13 cellular contexts compared by ENCODE assay signal in the genomic region with DNA sequence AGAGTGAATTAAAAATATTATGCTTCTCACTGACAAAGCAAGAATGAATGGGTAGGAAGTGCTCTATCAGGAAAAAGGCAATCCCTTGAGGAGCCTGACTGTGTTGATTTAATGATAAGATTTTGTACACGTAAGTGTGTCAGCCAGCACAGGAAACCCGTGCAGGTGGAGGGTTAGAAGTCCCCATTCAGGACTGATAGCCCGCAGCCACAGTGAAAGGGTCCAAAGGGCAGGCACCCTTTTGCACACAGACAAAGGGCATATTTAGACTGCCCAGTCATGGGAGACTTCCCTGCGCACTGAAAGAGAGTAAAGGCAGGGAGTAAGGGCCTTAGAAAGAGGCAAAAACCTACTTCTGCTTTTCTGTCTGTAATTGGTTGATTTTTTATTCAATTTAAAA. TPM values are rescaled to one million over a fixed set of nuclear protein-coding genes. Genes with fewer than 3 reads are reported as not detected.
DNase-seq lines count a peak whose midpoint lies in the region; ATAC-seq, FAIRE-seq and TF ChIP-seq lines count a peak whose summit lies in the region.
"Had no signal": no experiment of that assay in that cellular context is flagged by ENCODE, and none has a peak within 500 bp of the region (broad histone marks: within the 10 kb centered on the region; RNA-seq: fewer than 3 reads in every experiment).

No MANE protein-coding gene starts in this region.

- H3K27me3 Mint-ChIP-seq in activated T-cell treated with anti-CD3 and anti-CD28 coated beads, Interleukin-2, amount 50 U/mL, for 24 hours = no peaks in the 10 kb centered on the region

- no peaks in the 10 kb centered on the region for H3K36me3 Mint-ChIP-seq in activated T-cell treated with anti-CD3 and anti-CD28 coated beads, Interleukin-2, amount 50 U/mL, for 24 hours (ENCODE audit: low read depth)
- H3K36me3 Mint-ChIP-seq: CD4-positive, CD25-positive, alpha-beta regulatory T cell had no signal

- 0 out of 2 replicates have a peak, but pooled peaks cover 5% of the 10 kb centered on the region for H3K4me1 ChIP-seq in GM12878 (ENCODE audit: control insufficient read depth, insufficient read depth, low read length)
- peaks cover 0 to 13% (median 0%) of the 10 kb centered on the region in 3 donors for H3K4me1 ChIP-seq in pancreas
- no peaks in the 10 kb centered on the region for H3K4me1 ChIP-seq in SJCRH30
- H3K4me1 ChIP-seq: vagina had no signal

- no TSS peak for BruUV-seq in GM12878 (replicated peaks; lab: Mats Ljungman, UMichigan)

- no peaks in the 10 kb centered on the region for H3K79me2 ChIP-seq in GM12878 (ENCODE audit: control insufficient read depth, insufficient read depth, low read length)

- ATAC-seq in GM18861 (IDR thresholded peaks at IDR 0.05; ENCODE audit: unreplicated experiment) (peak; percentile 93), HG03432 (IDR thresholded peaks at IDR 0.05; ENCODE audit: unreplicated experiment) (peak; percentile 69), GM12878 (peak; percentile 97), pancreas (peak; percentile 81 to 96 (median 93)), GM19035 (IDR thresholded peaks at IDR 0.05; ENCODE audit: unreplicated experiment) (no peak)

- no peak overlapping the region for H3K27ac Mint-ChIP-seq in activated T-cell treated with anti-CD3 and anti-CD28 coated beads, Interleukin-2, amount 50 U/mL, for 24 hours
- H3K27ac Mint-ChIP-seq: CD4-positive, CD25-positive, alpha-beta regulatory T cell had no signal

- H2AFZ ChIP-seq in GM12878 (ENCODE audit: control insufficient read depth, low read depth, low read length) = no peak overlapping the region

- H3K9me3 Mint-ChIP-seq in activated T-cell treated with anti-CD3 and anti-CD28 coated beads, Interleukin-2, amount 50 U/mL, for 24 hours = no peaks in the 10 kb centered on the region

- no peak overlapping the region for H3K4me2 ChIP-seq in GM12878 (ENCODE audit: control insufficient read depth, insufficient read depth)

- no peak overlapping the region for H3K4me3 Mint-ChIP-seq in activated T-cell treated with anti-CD3 and anti-CD28 coated beads, Interleukin-2, amount 50 U/mL, for 24 hours

- in situ Hi-C loops in GM12878 (cut with MboI) = no loop called here

- intact Hi-C loops in GM12878 (cut with micrococcal nuclease; ENCODE audit: unreplicated experiment) = loop anchor here (1.0 kb wide), 1 partner anchor 25 kb away; no protein-coding TSS in a partner anchor
- intact Hi-C loops in pancreas (cut with DNase I) = no loop called here

- H3K27me3 ChIP-seq in GM12878 (replicated peaks in 1 of 2; ENCODE audit: control insufficient read depth in 2 of 2, insufficient read depth in 2 of 2, low read length in 1 of 2) = no peaks in the 10 kb centered on the region
- no peaks in the 10 kb centered on the region for H3K27me3 ChIP-seq in pancreas
- H3K27me3 ChIP-seq in SJCRH30 = no peaks in the 10 kb centered on the region
- H3K27me3 ChIP-seq: vagina had no signal

- H3K9ac ChIP-seq in GM12878 (ENCODE audit: control insufficient read depth, insufficient read depth, low read length) = no peak overlapping the region

- POLR2A ChIA-PET in GM12878 (lab: Charles Lee) = no interaction called here

- no peaks in the 10 kb centered on the region for H4K20me1 ChIP-seq in GM12878 (ENCODE audit: control insufficient read depth, insufficient read depth)

- DNase-seq in GM12878 (ENCODE audit: low read depth, low spot score) (no peak), pancreas (peak in 4 of 6 donors; percentile 41 to 69 (median 56)), ecto neural progenitor cell (ENCODE audit: low spot score) (no peak), SJCRH30 (no peak)
- DNase-seq in activated T-cell treated with anti-CD3 and anti-CD28 coated beads, Interleukin-2, amount 50 U/mL, for 24 hours = no peak
- DNase-seq: CD4-positive, CD25-positive, alpha-beta regulatory T cell had no signal

- SMC1A ChIA-PET in GM12878 (lab: Charles Lee; ENCODE audit: uncharacterized antibody, unreplicated experiment) = interaction anchor here (1.1 kb wide), 1 partner anchor 18 kb away, joined by 3 read pairs; no protein-coding TSS in a partner anchor

- peaks cover 3% of the 10 kb centered on the region; the same call in 2 of the 3 replicates for H3K9me3 ChIP-seq in GM12878 (replicated peaks; ENCODE audit: control insufficient read depth, insufficient read depth, low read length)
- no peaks in the 10 kb centered on the region for H3K9me3 ChIP-seq in pancreas
- peaks cover 3% of the 10 kb centered on the region; the same call in 1 of the 2 replicates for H3K9me3 ChIP-seq in SJCRH30 (replicated peaks)
- H3K9me3 ChIP-seq: vagina had no signal

- H3K36me3 ChIP-seq in GM12878 (ENCODE audit: control insufficient read depth in 2 of 2, insufficient read depth in 2 of 2, low read length in 1 of 2) (no peaks in the 10 kb centered on the region), pancreas (no peaks in the 10 kb centered on the region), SJCRH30 (no peaks in the 10 kb centered on the region)
- H3K36me3 ChIP-seq: vagina had no signal

- 77% methylated on average over 4 of the region's 4 CpGs for WGBS in GM12878 (ENCODE audit: insufficient coverage, insufficient replicate concordance, low lambda C conversion rate, missing lambda C conversion rate)
- WGBS in pancreas, 2 donors = 13 to 18% methylated on average over 4 of the region's 4 CpGs

- no peak for TF ChIP-seq POLR2A in GM12878 (IDR thresholded peaks at IDR 0.05; ENCODE audit: low read depth, low read length)

- TF ChIP-seq CTCF in GM12878 (IDR thresholded peaks at IDR 0.05 in 2 of 3, conservative IDR thresholded peaks at IDR 0.05 in 1 of 3; ENCODE audit: control insufficient read depth in 2 of 3, extremely low read depth in 1 of 3, insufficient read depth in 1 of 3, low read depth in 3 of 3, low read length in 3 of 3) = no peak
- no peak for TF ChIP-seq CTCF in pancreas (IDR thresholded peaks at IDR 0.05)

- no peaks in the 10 kb centered on the region for H3K4me1 Mint-ChIP-seq in activated T-cell treated with anti-CD3 and anti-CD28 coated beads, Interleukin-2, amount 50 U/mL, for 24 hours (ENCODE audit: low read depth)

- H3K27ac ChIP-seq in GM12878 (ENCODE audit: control insufficient read depth, insufficient read depth) = no peak overlapping the region
- H3K27ac ChIP-seq in pancreas = peak overlapping the region in 3 of 4 donors; percentile 20 to 59 (median 22)
- H3K27ac ChIP-seq in SJCRH30 = no peak overlapping the region
- H3K27ac ChIP-seq: epithelial cell of prostate, skin epidermis, vagina, VCaP had no signal

- H3K4me3 ChIP-seq in GM12878 (no peak overlapping the region), pancreas (no peak overlapping the region), SJCRH30 (no peak overlapping the region)
- H3K4me3 ChIP-seq: skin epidermis, vagina had no signal

- RAD21 ChIA-PET in GM12878 (lab: Charles Lee; ENCODE audit: unreplicated experiment) = no interaction called here

- FAIRE-seq in GM12878 (lab: Jason Lieb, UNC) (no peak), pancreas (lab: Jason Lieb, UNC) (no peak)

- TF ChIP-seq EP300 in GM12878 (IDR thresholded peaks at IDR 0.05; ENCODE audit: borderline replicate concordance in 1 of 2, control insufficient read depth in 1 of 2, low read depth in 2 of 2, low read length in 2 of 2) = peak; percentile 44 to 52; a peak in 2 of 4 replicates

- CTCF ChIA-PET in GM12878 (lab: Yijun Ruan, JAX) = no interaction called here

- TF ChIP-seq RAD21 in GM12878 (IDR thresholded peaks at IDR 0.05; ENCODE audit: insufficient read depth, low read depth, low read length) = no peak

TF ChIP-seq in GM12878, 131 proteins besides CTCF, POLR2A, EP300 and RAD21 (continues in another document):
- TF ChIP-seq SPI1 (IDR thresholded peaks at IDR 0.05; ENCODE audit: borderline replicate concordance, insufficient read depth, low read depth, low read length) (peak; percentile 52; the same call in 1 of the 2 replicates), KLF5 (IDR thresholded peaks at IDR 0.05; ENCODE audit: partially characterized antibody) (no peak), SMARCA5 (IDR thresholded peaks at IDR 0.05) (no peak), DPF2 (IDR thresholded peaks at IDR 0.05) (peak; percentile 85), MTA2 (IDR thresholded peaks at IDR 0.05; ENCODE audit: low read depth) (peak; percentile 77), SP1 (IDR thresholded peaks at IDR 0.05; ENCODE audit: low read depth, low read length) (no peak), EZH2 (IDR thresholded peaks at IDR 0.05; ENCODE audit: borderline replicate concordance, control insufficient read depth, low read depth, low read length) (no peak)
- TF ChIP-seq, protein P1, sequence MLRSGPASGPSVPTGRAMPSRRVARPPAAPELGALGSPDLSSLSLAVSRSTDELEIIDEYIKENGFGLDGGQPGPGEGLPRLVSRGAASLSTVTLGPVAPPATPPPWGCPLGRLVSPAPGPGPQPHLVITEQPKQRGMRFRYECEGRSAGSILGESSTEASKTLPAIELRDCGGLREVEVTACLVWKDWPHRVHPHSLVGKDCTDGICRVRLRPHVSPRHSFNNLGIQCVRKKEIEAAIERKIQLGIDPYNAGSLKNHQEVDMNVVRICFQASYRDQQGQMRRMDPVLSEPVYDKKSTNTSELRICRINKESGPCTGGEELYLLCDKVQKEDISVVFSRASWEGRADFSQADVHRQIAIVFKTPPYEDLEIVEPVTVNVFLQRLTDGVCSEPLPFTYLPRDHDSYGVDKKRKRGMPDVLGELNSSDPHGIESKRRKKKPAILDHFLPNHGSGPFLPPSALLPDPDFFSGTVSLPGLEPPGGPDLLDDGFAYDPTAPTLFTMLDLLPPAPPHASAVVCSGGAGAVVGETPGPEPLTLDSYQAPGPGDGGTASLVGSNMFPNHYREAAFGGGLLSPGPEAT (IDR thresholded peaks at IDR 0.05; ENCODE audit: low read depth) = 0 out of 2 replicates have a peak, but pooled peaks have one; percentile 32

RNA-seq across cellular contexts. Expression of gene SKIL, which starts 26.4 kb away (rescaled TPM):
- total RNA-seq in GM12878 (2013; cell fraction: nucleolus; rRNA removed) = 16.8 and 19.3 TPM in 2 replicates
- total RNA-seq in GM12878 (2014; rRNA removed) = 10.5 and 14.7 TPM in 2 replicates
- 13.6 and 14.7 TPM in 2 replicates for total RNA-seq in GM12878 (2014; rRNA removed; fragmentation: Illumina TruSeq; extraction: Trizol)
- 14.4 and 14.8 TPM in 2 replicates for total RNA-seq in GM12878 (2021)
- 6.3 TPM for polyA plus RNA-seq in GM12878 (2011; ENCODE audit: low read depth)
- 4.7 and 6.5 TPM in 2 replicates for polyA plus RNA-seq in GM12878 (2011; rRNA removed)
- 2.1 and 2.5 TPM in 2 replicates for polyA plus RNA-seq in GM12878 (2011; cell fraction: cytosol; rRNA removed)
- polyA plus RNA-seq in GM12878 (2011; cell fraction: nucleus; rRNA removed) = 3.5 and 4.9 TPM in 2 replicates
- polyA plus RNA-seq in GM12878 (2012) = 6.3 and 10.8 TPM in 2 replicates
- 6.0 and 9.3 TPM in 2 replicates for polyA plus RNA-seq in GM12878 (2014; fragmentation: Illumina TruSeq; extraction: Trizol)
- 1 to 10 TPM; 2.7 to 5.7 TPM for polyA plus RNA-seq in GM12878 (2014; fragmentation: Nextera tagmentation; extraction: Ambion mirVana)
- 5.1 and 5.9 TPM in 2 replicates for polyA plus RNA-seq in GM12878 (2014; rRNA removed)
- polyA plus RNA-seq in GM12878 (2016; fragmentation: Nextera tagmentation; extraction: Ambion mirVana) = 1 to 10 TPM; 7.4 TPM
- 16.0 and 24.9 TPM in 2 replicates for polyA minus RNA-seq in GM12878 (2011; rRNA and poly(A)+ RNA removed)
- 6.8 and 8.6 TPM in 2 replicates for polyA minus RNA-seq in GM12878 (2011; cell fraction: cytosol; rRNA and poly(A)+ RNA removed)
- polyA minus RNA-seq in GM12878 (2011; cell fraction: nucleus; rRNA and poly(A)+ RNA removed) = 3.5 and 5.7 TPM in 2 replicates
- total RNA-seq in pancreas = 10 to 100 TPM; 14.3 to 52.1 (median 18.5) TPM
- 1 to 10 TPM; 5.1 to 6.0 TPM for polyA plus RNA-seq in pancreas
- total RNA-seq in SJCRH30 (2014; rRNA removed; shearing (Covaris generic)) = 82.5 and 96.4 TPM in 2 replicates

Comparison
In these comparisons a context has a peak if more than half of its experiments do, and no peak if none do; other contexts are left out.
1. DNase-seq: peak in pancreas (4 of 6); none in GM12878 (single experiment), ecto neural progenitor cell (single experiment), SJCRH30 (0 of 2) and activated T-cell treated with anti-CD3 and anti-CD28 coated beads, Interleukin-2, amount 50 U/mL, for 24 hours (single experiment).
2. H3K27ac ChIP-seq: peak in pancreas (3 of 4); none in GM12878 (single experiment) and SJCRH30 (single experiment).